13 cellular contexts compared by ENCODE assay signal in genomic region chr10:59098811-59099452, GRCh38.
DNase-seq lines count a peak whose midpoint lies in the region; ATAC-seq and TF ChIP-seq lines count a peak whose summit lies in the region.
"Had no signal": no experiment of that assay in that cellular context is flagged by ENCODE, and none has a peak within 500 bp of the region (broad histone marks: within the 10 kb centered on the region; RNA-seq: fewer than 3 reads in every experiment).

No MANE protein-coding gene starts in this region.

- no peaks in the 10 kb centered on the region for H3K36me3 Mint-ChIP-seq in mesothelial cell of epicardium
- no peaks in the 10 kb centered on the region for H3K36me3 Mint-ChIP-seq in activated CD8-positive, alpha-beta T cell treated with anti-CD3 and anti-CD28 coated beads for 36 hours (ENCODE audit: low read depth)
- H3K36me3 Mint-ChIP-seq: memory B cell, WTC11 had no signal

- CTCF ChIA-PET in activated CD8-positive, alpha-beta T cell treated with anti-CD3 and anti-CD28 coated beads for 36 hours (lab: Charles Lee): no interaction called here

- intact Hi-C loops in activated CD8-positive, alpha-beta T cell treated with anti-CD3 and anti-CD28 coated beads for 36 hours (cut with micrococcal nuclease): no loop called here

- peaks cover 14% of the 10 kb centered on the region for H3K4me1 Mint-ChIP-seq in mesothelial cell of epicardium
- H3K4me1 Mint-ChIP-seq in activated CD8-positive, alpha-beta T cell treated with anti-CD3 and anti-CD28 coated beads for 36 hours (ENCODE audit: low read depth): no peaks in the 10 kb centered on the region
- H3K4me1 Mint-ChIP-seq: memory B cell, WTC11 had no signal

- H3K4me3 ChIP-seq in cardiac fibroblast (replicated peaks in 1 of 2; ENCODE audit: low read depth in 2 of 2, low read length in 2 of 2): no peak overlapping the region
- H3K4me3 ChIP-seq: adrenal gland had no signal

- H3K27me3 Mint-ChIP-seq in mesothelial cell of epicardium (ENCODE audit: low read depth): peaks cover 4% of the 10 kb centered on the region
- no peaks in the 10 kb centered on the region for H3K27me3 Mint-ChIP-seq in activated CD8-positive, alpha-beta T cell treated with anti-CD3 and anti-CD28 coated beads for 36 hours
- H3K27me3 Mint-ChIP-seq: memory B cell had no signal

- TF ChIP-seq CTCF in cardiac fibroblast (IDR thresholded peaks at IDR 0.05; ENCODE audit: low read depth, low read length) (no peak), mesothelial cell of epicardium (IDR thresholded peaks at IDR 0.05; ENCODE audit: unreplicated experiment) (no peak)
- no peak for TF ChIP-seq CTCF in activated CD8-positive, alpha-beta T cell treated with anti-CD3 and anti-CD28 coated beads for 36 hours (IDR thresholded peaks at IDR 0.05)

- DNase-seq in AG08395 (ENCODE audit: low spot score): peak; percentile 28
- peak; percentile 1 for DNase-seq in NCI-H1092 (lab: John Stamatoyannopoulos, UW)
- peak; percentile 27 to 37 for DNase-seq in cardiac fibroblast (ENCODE audit: low read depth in 2 of 2)
- no peak for DNase-seq in mesothelial cell of epicardium (ENCODE audit: low spot score in 2 of 2, unreplicated experiment in 2 of 2)
- DNase-seq in activated CD8-positive, alpha-beta T cell treated with anti-CD3 and anti-CD28 coated beads for 36 hours: no peak
- no peak for DNase-seq in NAMALWA (ENCODE audit: low spot score)
- DNase-seq in stimulated activated CD4-positive, alpha-beta T cell treated with anti-CD3 and anti-CD28 coated beads, Interleukin-4, amount 100 ng/mL, for 4 hours: no peak
- DNase-seq: effector CD4-positive, alpha-beta T cell; NCI-H1048 had no signal

- ATAC-seq in activated CD8-positive, alpha-beta T cell treated with anti-CD3 and anti-CD28 coated beads for 36 hours: no peak
- ATAC-seq in HG02938 (IDR thresholded peaks at IDR 0.05; ENCODE audit: unreplicated experiment): no peak
- ATAC-seq: WTC11 had no signal

- peak overlapping the region; percentile 0 for H3K4me3 Mint-ChIP-seq in mesothelial cell of epicardium
- H3K4me3 Mint-ChIP-seq in activated CD8-positive, alpha-beta T cell treated with anti-CD3 and anti-CD28 coated beads for 36 hours: no peak overlapping the region
- H3K4me3 Mint-ChIP-seq: memory B cell, WTC11 had no signal

- H3K27ac Mint-ChIP-seq in mesothelial cell of epicardium: peak overlapping the region; percentile 28
- H3K27ac Mint-ChIP-seq in activated CD8-positive, alpha-beta T cell treated with anti-CD3 and anti-CD28 coated beads for 36 hours: no peak overlapping the region
- H3K27ac Mint-ChIP-seq: memory B cell, WTC11 had no signal

- no peaks in the 10 kb centered on the region for H3K9me3 Mint-ChIP-seq in mesothelial cell of epicardium
- peaks cover 2% of the 10 kb centered on the region for H3K9me3 Mint-ChIP-seq in activated CD8-positive, alpha-beta T cell treated with anti-CD3 and anti-CD28 coated beads for 36 hours

- POLR2A ChIA-PET in activated CD8-positive, alpha-beta T cell treated with anti-CD3 and anti-CD28 coated beads for 36 hours (lab: Charles Lee): no interaction called here

Comparison
In these comparisons a context has a peak if more than half of its experiments do, and no peak if none do; other contexts are left out.
1. DNase-seq: peak in AG08395 (single experiment), NCI-H1092 (single experiment) and cardiac fibroblast (2 of 2); none in mesothelial cell of epicardium (0 of 2), activated CD8-positive, alpha-beta T cell treated with anti-CD3 and anti-CD28 coated beads for 36 hours (single experiment), NAMALWA (single experiment) and stimulated activated CD4-positive, alpha-beta T cell treated with anti-CD3 and anti-CD28 coated beads, Interleukin-4, amount 100 ng/mL, for 4 hours (0 of 2).